8 cellular contexts compared by ENCODE assay signal in the genomic region with DNA sequence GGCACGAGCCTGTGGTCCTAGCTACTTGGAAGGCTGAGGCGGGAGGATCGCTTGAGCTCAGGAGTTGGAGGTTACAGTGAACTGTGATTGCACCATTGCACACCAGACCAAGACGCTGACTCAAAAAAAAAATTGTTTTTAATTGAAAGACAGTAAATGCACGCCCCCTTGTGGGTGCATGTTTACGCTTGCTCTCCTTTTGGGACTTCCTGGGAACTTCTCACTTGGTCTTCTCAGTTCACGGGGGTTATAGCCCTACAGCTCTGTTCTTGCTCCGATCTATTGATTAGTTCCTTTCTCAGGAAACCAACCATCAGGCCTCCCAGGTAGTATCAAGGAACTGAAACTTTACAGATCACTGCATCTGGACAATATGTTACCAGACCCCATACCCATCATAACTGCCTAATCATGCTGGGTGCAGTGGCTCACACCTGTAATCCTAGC. TPM values are rescaled to one million over a fixed set of nuclear protein-coding genes. Genes with fewer than 3 reads are reported as not detected.
DNase-seq lines count a peak whose midpoint lies in the region; ATAC-seq and TF ChIP-seq lines count a peak whose summit lies in the region.

No MANE protein-coding gene starts in this region.

- no peaks in the 10 kb centered on the region for H3K9me3 Mint-ChIP-seq in activated CD8-positive, alpha-beta T cell treated with anti-CD3 and anti-CD28 coated beads for 36 hours
- H3K9me3 Mint-ChIP-seq in endothelial cell (ENCODE audit: unreplicated experiment) (no peaks in the 10 kb centered on the region), naive B cell (no peaks in the 10 kb centered on the region)

- POLR2A ChIA-PET in activated CD8-positive, alpha-beta T cell treated with anti-CD3 and anti-CD28 coated beads for 36 hours (lab: Charles Lee) = interaction anchor here (1.0 to 2.3 kb wide), 2 partner anchors 33 to 131 kb away, joined by 3 to 9 read pairs; a partner anchor contains a TSS

- no peak overlapping the region for H3K27ac Mint-ChIP-seq in activated CD8-positive, alpha-beta T cell treated with anti-CD3 and anti-CD28 coated beads for 36 hours
- H3K27ac Mint-ChIP-seq in endothelial cell (ENCODE audit: unreplicated experiment) (peak overlapping the region; percentile 90), naive B cell (peak overlapping the region; percentile 76 to 99 (median 94))

- peak; percentile 45 for ATAC-seq in HG03139 (IDR thresholded peaks at IDR 0.05; ENCODE audit: unreplicated experiment)
- peak; percentile 92 for ATAC-seq in activated CD8-positive, alpha-beta T cell treated with anti-CD3 and anti-CD28 coated beads for 36 hours
- peak; percentile 27 to 34 for ATAC-seq in naive B cell (ENCODE audit: low read depth in 2 of 2)

- no peak overlapping the region for H3K4me3 Mint-ChIP-seq in activated CD8-positive, alpha-beta T cell treated with anti-CD3 and anti-CD28 coated beads for 36 hours
- peak overlapping the region; percentile 79 for H3K4me3 Mint-ChIP-seq in endothelial cell (ENCODE audit: unreplicated experiment)
- H3K4me3 Mint-ChIP-seq in naive B cell = peak overlapping the region in 7 of 8 donors; percentile 1 to 91 (median 65)

- H3K36me3 Mint-ChIP-seq in activated CD8-positive, alpha-beta T cell treated with anti-CD3 and anti-CD28 coated beads for 36 hours (ENCODE audit: low read depth) = no peaks in the 10 kb centered on the region
- H3K36me3 Mint-ChIP-seq in endothelial cell (ENCODE audit: low read depth, unreplicated experiment) (peaks cover 5% of the 10 kb centered on the region), naive B cell (no peaks in the 10 kb centered on the region)

- intact Hi-C loops in activated CD8-positive, alpha-beta T cell treated with anti-CD3 and anti-CD28 coated beads for 36 hours (cut with micrococcal nuclease) = loop anchor here (2.0 kb wide), 1 partner anchor 20 kb away; no protein-coding TSS in a partner anchor

- no peaks in the 10 kb centered on the region for H3K27me3 Mint-ChIP-seq in activated CD8-positive, alpha-beta T cell treated with anti-CD3 and anti-CD28 coated beads for 36 hours
- H3K27me3 Mint-ChIP-seq in endothelial cell (ENCODE audit: unreplicated experiment) (peaks cover 6% of the 10 kb centered on the region), naive B cell (no peaks in the 10 kb centered on the region)

- peak; percentile 78 for TF ChIP-seq CTCF in activated CD8-positive, alpha-beta T cell treated with anti-CD3 and anti-CD28 coated beads for 36 hours (IDR thresholded peaks at IDR 0.05)
- peak; percentile 72 for TF ChIP-seq CTCF in endothelial cell (IDR thresholded peaks at IDR 0.05; ENCODE audit: unreplicated experiment)

- peaks cover 9% of the 10 kb centered on the region for H3K4me1 Mint-ChIP-seq in activated CD8-positive, alpha-beta T cell treated with anti-CD3 and anti-CD28 coated beads for 36 hours (ENCODE audit: low read depth)
- H3K4me1 Mint-ChIP-seq in endothelial cell (ENCODE audit: unreplicated experiment) (peaks cover 33% of the 10 kb centered on the region), naive B cell (peaks cover 47 to 66% (median 62%) of the 10 kb centered on the region in 3 donors)

- DNase-seq in NK-92 treated with Interleukin-12 subunit alpha and Interleukin-12 subunit beta, amount 100 ng/mL, for 24 hours (lab: John Stamatoyannopoulos, UW) = peak; percentile 40
- DNase-seq in NK-92 (lab: John Stamatoyannopoulos, UW; ENCODE audit: unreplicated experiment) (no peak), NOMO-1 treated with DMSO at 0.1 percent for 48 hours (lab: John Stamatoyannopoulos, UW; ENCODE audit: unreplicated experiment) (peak; percentile 92), endothelial cell (ENCODE audit: low spot score) (peak; percentile 63), naive B cell (peak; percentile 77)
- peak; percentile 96 for DNase-seq in activated CD8-positive, alpha-beta T cell treated with anti-CD3 and anti-CD28 coated beads for 36 hours
- DNase-seq in stimulated activated naive CD4-positive, alpha-beta T cell treated with Interleukin-2 at 50 U/mL for 16 hours (lab: John Stamatoyannopoulos, UW) = peak; percentile 73

- CTCF ChIA-PET in activated CD8-positive, alpha-beta T cell treated with anti-CD3 and anti-CD28 coated beads for 36 hours (lab: Charles Lee) = interaction anchor here (0.5 to 7.4 kb wide), 28 partner anchors 9 to 937 kb away, joined by 3 to 142 read pairs (median 4); a partner anchor contains a TSS

RNA-seq across cellular contexts. Expression of a gene that starts 14.2 kb away (rescaled TPM):
- total RNA-seq in activated CD8-positive, alpha-beta T cell treated with anti-CD3 and anti-CD28 coated beads for 36 hours = 10 to 100 TPM; 15.7 to 20.0 TPM
- 184 TPM for total RNA-seq in endothelial cell (ENCODE audit: unreplicated experiment)
- polyA plus RNA-seq in naive B cell (ENCODE audit: low read depth in 6 of 6) = 10 to 100 TPM in 5 of 6 donors, 1 to 10 TPM in 1; 3.4 to 34.5 (median 16.5) TPM

RNA-seq across cellular contexts. Expression of a gene that starts 31.1 kb away (rescaled TPM):
- not detected for total RNA-seq in activated CD8-positive, alpha-beta T cell treated with anti-CD3 and anti-CD28 coated beads for 36 hours
- not detected for total RNA-seq in endothelial cell (ENCODE audit: unreplicated experiment)
- polyA plus RNA-seq in naive B cell (ENCODE audit: low read depth in 6 of 6) = not detected

RNA-seq across cellular contexts. Expression of a gene that starts 33.4 kb away (rescaled TPM):
- total RNA-seq in activated CD8-positive, alpha-beta T cell treated with anti-CD3 and anti-CD28 coated beads for 36 hours = 10 to 100 TPM; 17.5 to 18.2 TPM
- 107 TPM for total RNA-seq in endothelial cell (ENCODE audit: unreplicated experiment)
- 100 to 1,000 TPM; 136 to 255 (median 157) TPM for polyA plus RNA-seq in naive B cell (ENCODE audit: low read depth in 6 of 6)

RNA-seq across cellular contexts. Expression of a gene that starts 47.9 kb away (rescaled TPM):
- total RNA-seq in activated CD8-positive, alpha-beta T cell treated with anti-CD3 and anti-CD28 coated beads for 36 hours = 10 to 100 TPM; 47.4 to 50.6 TPM
- total RNA-seq in endothelial cell (ENCODE audit: unreplicated experiment) = 40.1 TPM
- 10 to 100 TPM; 40.2 to 93.3 (median 67.8) TPM for polyA plus RNA-seq in naive B cell (ENCODE audit: low read depth in 6 of 6)

Comparison
In these comparisons a context has a peak if more than half of its experiments do, and no peak if none do; other contexts are left out.
1. ATAC-seq: peak in every context shown above with its lines; median percentile 92 in activated CD8-positive, alpha-beta T cell treated with anti-CD3 and anti-CD28 coated beads for 36 hours; 45 in HG03139; 30 in naive B cell.